19 cellular contexts compared by ENCODE assay signal in genomic region chr17:77622627-77623026, GRCh38.
"Had no signal": no experiment of that assay in that cellular context is flagged by ENCODE, and none has a peak within 500 bp of the region (broad histone marks: within the 10 kb centered on the region; RNA-seq: fewer than 3 reads in every experiment).

No MANE protein-coding gene starts in this region.

- H3K27ac ChIP-seq: cardiac muscle cell, colonic mucosa, gastrocnemius medialis, heart right ventricle, psoas muscle, suprapubic skin had no signal

- H3K4me3 ChIP-seq: cardiac muscle cell, colonic mucosa, gastrocnemius medialis, heart right ventricle, mucosa of descending colon, psoas muscle, suprapubic skin had no signal

- H3K9me3 ChIP-seq: colonic mucosa, gastrocnemius medialis, psoas muscle, suprapubic skin had no signal

- DNase-seq: activated CD4-positive, alpha-beta T cell treated with anti-CD3 and anti-CD28 coated beads for 4 hours; activated CD8-positive, alpha-beta memory T cell treated with anti-CD3 and anti-CD28 coated beads, Interleukin-2, amount 50 U/mL, for 4 hours; activated CD8-positive, alpha-beta T cell treated with anti-CD3 and anti-CD28 coated beads for 36 hours; activated gamma-delta T cell treated with Interleukin-2 at 50 U/mL for 16 hours; activated naive CD8-positive, alpha-beta T cell treated with anti-CD3 and anti-CD28 coated beads, Interleukin-2, amount 10 ng/mL, durations not matched to agents 7 days and 5 days; activated T-cell treated with anti-CD3 and anti-CD28 coated beads, Interleukin-2, amount 50 U/mL, for 72 hours; anterior cingulate cortex; colonic mucosa; effector CD4-positive, alpha-beta T cell; gastrocnemius medialis; heart right ventricle; islet precursor cell; mucosa of descending colon; natural killer cell; psoas muscle; stimulated activated CD4-positive, alpha-beta T cell treated with anti-CD3 and anti-CD28 coated beads, Interleukin-2, amount 100 ng/mL, for 24 hours; stimulated activated naive CD4-positive, alpha-beta T cell had no signal

- H3K27me3 ChIP-seq: cardiac muscle cell, colonic mucosa, gastrocnemius medialis, heart right ventricle had no signal

- H3K4me1 ChIP-seq: colonic mucosa, gastrocnemius medialis, heart right ventricle, psoas muscle, suprapubic skin had no signal

- H3K36me3 ChIP-seq: cardiac muscle cell, colonic mucosa, gastrocnemius medialis, heart right ventricle, suprapubic skin had no signal
